In the genomic region with DNA sequence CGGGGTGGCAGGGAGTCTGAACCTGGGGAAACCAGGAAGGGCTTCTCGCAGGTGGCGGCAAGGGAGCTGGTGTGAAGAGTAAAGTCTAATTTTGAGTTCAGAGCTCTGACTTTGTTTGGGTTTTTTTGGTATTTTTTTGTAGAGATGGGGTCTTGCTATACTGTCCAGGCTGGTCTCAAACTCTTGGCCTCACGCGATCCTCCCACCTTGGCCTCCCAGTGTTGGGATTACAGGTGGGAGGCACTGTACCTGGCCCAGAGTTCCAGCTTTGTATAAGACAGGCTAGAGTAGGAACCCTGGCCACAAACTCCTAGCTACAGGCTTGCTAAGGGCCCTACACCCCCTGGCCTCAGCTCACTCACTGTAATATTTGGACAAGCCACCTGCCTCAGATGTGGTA, we compare ENCODE assay signal across 16 cellular contexts.
A peak's percentile ranks its signal among the peaks of the same experiment; 100 is the strongest.
DNase-seq lines count a peak whose midpoint lies in the region; ATAC-seq, FAIRE-seq and TF ChIP-seq lines count a peak whose summit lies in the region.
"Had no signal": no experiment of that assay in that cellular context is flagged by ENCODE, and none has a peak within 500 bp of the region (broad histone marks: within the 10 kb centered on the region; RNA-seq: fewer than 3 reads in every experiment).

No MANE protein-coding gene starts in this region.

- H3K9me3 ChIP-seq in H1 (ENCODE audit: insufficient read depth in 2 of 2, low read depth in 1 of 2, low read length in 1 of 2): no peaks in the 10 kb centered on the region
- no peaks in the 10 kb centered on the region for H3K9me3 ChIP-seq in neuronal stem cell (replicated peaks in 1 of 2; ENCODE audit: control insufficient read depth in 2 of 2, insufficient read depth in 1 of 2, low read depth in 1 of 2, low read length in 2 of 2)

- no peak for TF ChIP-seq POLR2A in H1 (IDR thresholded peaks at IDR 0.05; ENCODE audit: control extremely low read depth in 1 of 2, low read depth in 2 of 2, low read length in 2 of 2)

- H3K36me3 ChIP-seq in H1 (ENCODE audit: control insufficient read depth in 2 of 4, insufficient read depth in 4 of 4, low read length in 3 of 4) (no peaks in the 10 kb centered on the region), neuronal stem cell (replicated peaks in 1 of 2; ENCODE audit: control insufficient read depth in 2 of 2, insufficient read depth in 2 of 2, low read length in 2 of 2) (peaks cover 1 to 5% of the 10 kb centered on the region in 2 donors)

- no peak overlapping the region for H4K5ac ChIP-seq in H1 (ENCODE audit: insufficient read length, low read depth, low read length)

- TF ChIP-seq CTCF in C4-2B (conservative IDR thresholded peaks at IDR 0.05) (no peak), RWPE1 (conservative IDR thresholded peaks at IDR 0.05; ENCODE audit: low read depth) (no peak), H1 (IDR thresholded peaks at IDR 0.05; ENCODE audit: control extremely low read depth in 1 of 3, insufficient read depth in 1 of 3, low read depth in 1 of 3, low read length in 3 of 3) (no peak)

- H3K23ac ChIP-seq in H1 (ENCODE audit: insufficient read length) (no peak overlapping the region), neuronal stem cell (ENCODE audit: low read depth, low read length, poor library complexity) (peak overlapping the region; percentile 80)

- H4K8ac ChIP-seq in H1 (ENCODE audit: extremely low read depth, insufficient read depth, low read length): no peak overlapping the region
- no peak overlapping the region for H4K8ac ChIP-seq in neuronal stem cell (ENCODE audit: low read depth, low read length)

- H2BK12ac ChIP-seq in H1 (ENCODE audit: low read depth, low read length) (no peak overlapping the region), neuronal stem cell (ENCODE audit: low read length) (no peak overlapping the region)

- no peak overlapping the region for H2BK15ac ChIP-seq in H1 (ENCODE audit: low read length)
- peak overlapping the region; percentile 2 for H2BK15ac ChIP-seq in neuronal stem cell (ENCODE audit: low read length)

- no peak for ATAC-seq in GM18520 (IDR thresholded peaks at IDR 0.05; ENCODE audit: unreplicated experiment)
- ATAC-seq in GM18870 (IDR thresholded peaks at IDR 0.05; ENCODE audit: unreplicated experiment): no peak
- ATAC-seq: Panc1 had no signal

- no peak overlapping the region for H3K14ac ChIP-seq in H1 (ENCODE audit: insufficient read length)
- peak overlapping the region; percentile 71 for H3K14ac ChIP-seq in neuronal stem cell (ENCODE audit: low read length)

- CTCF ChIA-PET in RWPE1 (lab: Yijun Ruan, JAX): interaction anchor here (0.9 kb wide), 1 partner anchor 152 kb away, joined by 4 read pairs; no protein-coding TSS in a partner anchor
- CTCF ChIA-PET in H1 (lab: Charles Lee; ENCODE audit: partially characterized antibody): interaction anchor here (0.6 to 2.2 kb wide), 8 partner anchors 17 to 396 kb away, joined by 3 to 8 read pairs (median 4); no protein-coding TSS in a partner anchor

- DNase-seq in RWPE1 (ENCODE audit: low spot score) (no peak), H1 (ENCODE audit: low read depth in 1 of 2, low spot score in 2 of 2) (no peak), neuronal stem cell (ENCODE audit: low spot score) (no peak), head of caudate nucleus (no peak), retina (no peak)
- DNase-seq: EL, GF-D8, MV-4-11, NCI-H1105 treated with DMSO at 0.1 percent for 48 hours, NCI-H226, NCI-H82 had no signal

- H3K23me2 ChIP-seq in H1 (ENCODE audit: low read depth, low read length): peaks cover 8% of the 10 kb centered on the region; the same call in 1 of the 2 replicates

- 94% methylated on average over 5 of the region's 5 CpGs; no CpG with 5 or more reads in 1 of the 2 experiments for WGBS in H1 (ENCODE audit: extremely low coverage in 1 of 2, insufficient coverage in 1 of 2, insufficient read length in 1 of 2, insufficient replicate concordance in 2 of 2, low coverage in 1 of 2, low lambda C conversion rate in 2 of 2, missing lambda C conversion rate in 1 of 2), 2 experiments
- WGBS in neuronal stem cell (ENCODE audit: extremely low coverage in 2 of 2, insufficient read length in 2 of 2, insufficient replicate concordance in 1 of 2), 2 donors: no CpG with 5 or more reads among the region's 5 CpGs

- H2BK20ac ChIP-seq in H1 (ENCODE audit: low read length): no peak overlapping the region

- H2BK120ac ChIP-seq in H1 (replicated peaks; ENCODE audit: low read depth, low read length) (no peak overlapping the region), neuronal stem cell (ENCODE audit: low read depth, low read length) (no peak overlapping the region)

- no peak overlapping the region for H3K56ac ChIP-seq in H1 (replicated peaks; ENCODE audit: insufficient read length, low read depth, low read length)

- no peak overlapping the region for H3K18ac ChIP-seq in H1 (ENCODE audit: extremely low read depth, low read length)
- no peak overlapping the region for H3K18ac ChIP-seq in neuronal stem cell (ENCODE audit: low read length)

- TF ChIP-seq RAD21 in H1 (IDR thresholded peaks at IDR 0.05 in 1 of 2, conservative IDR thresholded peaks at IDR 0.05 in 1 of 2; ENCODE audit: low read depth in 2 of 2, low read length in 2 of 2): no peak

- H2AK5ac ChIP-seq in H1 (ENCODE audit: low read depth, low read length) (no peak overlapping the region), neuronal stem cell (ENCODE audit: low read depth, low read length) (peak overlapping the region; percentile 88)

- no peak overlapping the region for H3K9ac ChIP-seq in H1 (replicated peaks in 1 of 4; ENCODE audit: extremely low read depth in 1 of 4, low read depth in 3 of 4, low read length in 3 of 4)
- H3K9ac ChIP-seq in neuronal stem cell (ENCODE audit: low read depth, low read length, poor library complexity): peak overlapping the region; percentile 50

- POLR2A ChIA-PET in RWPE1 (lab: Yijun Ruan, JAX; ENCODE audit: low non-redundant PET): no interaction called here
- POLR2A ChIA-PET in H1 (lab: Charles Lee; ENCODE audit: partially characterized antibody): no interaction called here

- FAIRE-seq in H1 (lab: Jason Lieb, UNC): no peak
- FAIRE-seq: A204.1 had no signal

- peaks cover 4 to 12% of the 10 kb centered on the region in 2 experiments for H4K20me1 ChIP-seq in H1 (replicated peaks in 1 of 2; ENCODE audit: control insufficient read depth in 1 of 2, insufficient read depth in 2 of 2, low read length in 2 of 2)

- no peaks in the 10 kb centered on the region for H3K27me3 ChIP-seq in H1 (replicated peaks in 1 of 4; ENCODE audit: control insufficient read depth in 3 of 4, extremely low read depth in 1 of 4, insufficient read depth in 3 of 4, low read length in 3 of 4)
- no peaks in the 10 kb centered on the region for H3K27me3 ChIP-seq in neuronal stem cell (ENCODE audit: control insufficient read depth in 3 of 3, insufficient read depth in 3 of 3, low read depth in 1 of 3, low read length in 3 of 3)

- H2AFZ ChIP-seq in H1 (ENCODE audit: low read length): no peak overlapping the region
- H2AFZ ChIP-seq in neuronal stem cell (ENCODE audit: low read length): no peak overlapping the region

- no peak for TF ChIP-seq EP300 in H1 (IDR thresholded peaks at IDR 0.05; ENCODE audit: borderline replicate concordance in 1 of 2, low read depth in 2 of 2, low read length in 2 of 2)

- peaks cover 0 to 8% of the 10 kb centered on the region in 2 experiments; a peak in 1 of 4 replicates for H3K79me2 ChIP-seq in H1 (ENCODE audit: control insufficient read depth in 1 of 2, insufficient read depth in 2 of 2, low read length in 2 of 2)

- peak overlapping the region; percentile 61 for H3K27ac ChIP-seq in C4-2B
- H3K27ac ChIP-seq in RWPE1: peak overlapping the region; percentile 58
- H3K27ac ChIP-seq in H1 (ENCODE audit: low read depth, low read length): no peak overlapping the region
- H3K27ac ChIP-seq in neuronal stem cell (replicated peaks; ENCODE audit: low read length): no peak overlapping the region

- H4K91ac ChIP-seq in H1 (replicated peaks; ENCODE audit: insufficient read length, low read length): no peak overlapping the region
- no peak overlapping the region for H4K91ac ChIP-seq in neuronal stem cell (ENCODE audit: low read depth, low read length, poor library complexity)

- H3K4me1 ChIP-seq in H1 (replicated peaks in 1 of 4; ENCODE audit: control insufficient read depth in 3 of 4, insufficient read depth in 4 of 4, low read length in 3 of 4) (peaks cover 0 to 24% (median 18%) of the 10 kb centered on the region in 4 experiments; a peak in 6 of 7 replicates), neuronal stem cell (ENCODE audit: control insufficient read depth in 2 of 2, insufficient read depth in 1 of 2, low read depth in 1 of 2, low read length in 2 of 2) (peaks cover 15 to 29% of the 10 kb centered on the region in 2 donors)

- H3K4me2 ChIP-seq in H1 (ENCODE audit: insufficient read depth in 1 of 2, low read depth in 2 of 2, low read length in 2 of 2) (no peak overlapping the region), neuronal stem cell (ENCODE audit: insufficient read depth, low read length, poor library complexity, severe bottlenecking) (no peak overlapping the region)

- H3K4me3 ChIP-seq in H1 (ENCODE audit: extremely low read depth in 1 of 4, insufficient read depth in 2 of 4, low read depth in 3 of 4, low read length in 4 of 4) (no peak overlapping the region), neuronal stem cell (ENCODE audit: low read length in 2 of 2) (no peak overlapping the region)

- H3K79me1 ChIP-seq in H1 (ENCODE audit: low read depth, low read length) (peaks cover 11% of the 10 kb centered on the region), neuronal stem cell (ENCODE audit: low read depth, low read length) (peaks cover 20% of the 10 kb centered on the region)

- intact Hi-C loops in head of caudate nucleus (cut with DNase I): no loop called here

- H3K4ac ChIP-seq in H1 (replicated peaks; ENCODE audit: insufficient read length, low read depth, low read length) (no peak overlapping the region), neuronal stem cell (ENCODE audit: low read length) (peak overlapping the region; percentile 84)

- H2BK5ac ChIP-seq in H1 (ENCODE audit: low read depth, low read length) (no peak overlapping the region), neuronal stem cell (ENCODE audit: low read length) (no peak overlapping the region)

TF ChIP-seq in H1, 55 proteins besides CTCF, POLR2A, EP300 and RAD21:
- TF ChIP-seq RBBP5 (IDR thresholded peaks at IDR 0.05; ENCODE audit: borderline replicate concordance, low read depth, low read length): no peak
- no peak for TF ChIP-seq RNF2 (IDR thresholded peaks at IDR 0.05; ENCODE audit: borderline replicate concordance, low read depth, low read length, missing control alignments, poor library complexity, severe bottlenecking)
- peak; percentile 54; the same call in 1 of the 2 replicates for TF ChIP-seq KDM1A (IDR thresholded peaks at IDR 0.05; ENCODE audit: borderline replicate concordance, low read length)

Comparison
In these comparisons a context has a peak if more than half of its experiments do, and no peak if none do; other contexts are left out.
1. H3K27ac ChIP-seq: peak in C4-2B (single experiment) and RWPE1 (single experiment); none in H1 (single experiment) and neuronal stem cell (single experiment).